Comparison of ENCODE assay signal across 15 cellular contexts in genomic region chr11:116613201-116613910, GRCh38.
"Had no signal": no experiment of that assay in that cellular context is flagged by ENCODE, and none has a peak within 500 bp of the region (broad histone marks: within the 10 kb centered on the region; RNA-seq: fewer than 3 reads in every experiment).

No MANE protein-coding gene starts in this region.

- H3K36me3 Mint-ChIP-seq: activated naive CD8-positive, alpha-beta T cell; naive B cell; stimulated activated effector memory CD8-positive, alpha-beta T cell treated with anti-CD3 and anti-CD28 coated beads, Interleukin-12 subunit alpha, Interleukin-12 subunit beta, amount 100 ng/mL, for 72 hours had no signal

- H3K27ac Mint-ChIP-seq: activated B cell treated with CpG ODN at 0.5 μM for 24 hours; activated naive CD8-positive, alpha-beta T cell; naive B cell; stimulated activated effector memory CD8-positive, alpha-beta T cell treated with anti-CD3 and anti-CD28 coated beads, Interleukin-12 subunit alpha, Interleukin-12 subunit beta, amount 100 ng/mL, for 72 hours; T-helper 1 cell treated with Interleukin-12 subunit alpha and Interleukin-12 subunit beta and Interleukin-4 antibody, amounts not matched to agents 30 μg/mL and 1 μg/mL, for 36 hours had no signal

- H3K27me3 ChIP-seq: brain microvascular endothelial cell, neutrophil, tibial nerve had no signal

- H3K27ac ChIP-seq: brain microvascular endothelial cell, neutrophil, tibial nerve had no signal

- DNase-seq: activated B cell treated with CpG ODN at 0.5 μM for 24 hours; activated gamma-delta T cell; activated T-cell treated with anti-CD3 and anti-CD28 coated beads, Interleukin-2, amount 50 U/mL, for 48 hours; brain microvascular endothelial cell; cerebellar nuclear complex; glutamatergic neuron; naive B cell; right cardiac atrium had no signal

- ATAC-seq: esophagus mucosa, right cardiac atrium had no signal

- H3K4me3 Mint-ChIP-seq: activated B cell treated with CpG ODN at 0.5 μM for 24 hours; activated naive CD8-positive, alpha-beta T cell; naive B cell; stimulated activated effector memory CD8-positive, alpha-beta T cell treated with anti-CD3 and anti-CD28 coated beads, Interleukin-12 subunit alpha, Interleukin-12 subunit beta, amount 100 ng/mL, for 72 hours; T-helper 1 cell treated with Interleukin-12 subunit alpha and Interleukin-12 subunit beta and Interleukin-4 antibody, amounts not matched to agents 30 μg/mL and 1 μg/mL, for 36 hours had no signal

- H3K4me3 ChIP-seq: smooth muscle cell, tibial nerve had no signal

- H3K4me1 ChIP-seq: tibial nerve had no signal

- H3K9me3 ChIP-seq: neutrophil had no signal

- H3K36me3 ChIP-seq: brain microvascular endothelial cell, neutrophil, tibial nerve had no signal

- H3K4me1 Mint-ChIP-seq: activated B cell treated with CpG ODN at 0.5 μM for 24 hours; stimulated activated effector memory CD8-positive, alpha-beta T cell treated with anti-CD3 and anti-CD28 coated beads, Interleukin-12 subunit alpha, Interleukin-12 subunit beta, amount 100 ng/mL, for 72 hours had no signal

- H3K9me3 Mint-ChIP-seq: activated B cell treated with CpG ODN at 0.5 μM for 24 hours; stimulated activated effector memory CD8-positive, alpha-beta T cell treated with anti-CD3 and anti-CD28 coated beads, Interleukin-12 subunit alpha, Interleukin-12 subunit beta, amount 100 ng/mL, for 72 hours; T-helper 1 cell treated with Interleukin-12 subunit alpha and Interleukin-12 subunit beta and Interleukin-4 antibody, amounts not matched to agents 30 μg/mL and 1 μg/mL, for 36 hours had no signal
